14 cellular contexts compared by ENCODE assay signal in the genomic region with DNA sequence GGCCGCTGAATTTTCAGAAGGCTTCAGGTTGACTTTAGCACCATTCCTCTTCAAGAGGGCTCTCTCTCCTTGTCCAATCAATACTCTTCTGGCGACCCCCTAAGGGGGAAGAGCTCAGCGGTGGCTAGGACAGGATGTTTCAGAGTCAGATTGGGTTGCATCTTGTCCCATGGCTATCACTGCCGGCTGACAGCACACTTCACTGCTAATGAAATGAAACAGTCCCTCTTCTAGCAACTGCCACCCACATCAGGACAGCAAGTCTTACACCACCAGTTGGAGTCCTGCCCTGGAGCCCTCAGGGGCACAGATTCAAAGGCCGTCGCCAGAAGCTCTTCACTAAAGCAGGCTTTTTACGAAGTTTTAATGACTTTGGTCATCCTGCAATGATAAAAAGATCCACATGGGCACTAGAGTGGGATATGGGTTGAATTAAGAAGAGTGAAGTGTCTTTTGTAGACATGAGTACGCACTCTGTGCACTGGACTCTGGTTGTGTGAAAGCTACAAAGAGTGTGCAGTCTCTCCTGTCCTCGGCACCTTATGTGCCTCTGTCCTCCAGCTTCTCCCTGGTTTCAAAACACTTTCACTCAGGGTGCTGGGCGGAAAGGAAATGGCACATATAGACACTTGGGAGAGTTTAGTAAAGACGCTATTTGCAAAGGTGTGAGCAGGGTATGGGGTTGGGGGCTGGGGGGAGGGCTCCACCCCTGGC.
DNase-seq lines count a peak whose midpoint lies in the region; ATAC-seq and TF ChIP-seq lines count a peak whose summit lies in the region.
"Had no signal": no experiment of that assay in that cellular context is flagged by ENCODE, and none has a peak within 500 bp of the region (broad histone marks: within the 10 kb centered on the region; RNA-seq: fewer than 3 reads in every experiment).

No MANE protein-coding gene starts in this region.

- H3K27me3 ChIP-seq in RWPE2 (ENCODE audit: insufficient read depth, poor library complexity, severe bottlenecking) (no peaks in the 10 kb centered on the region), transverse colon (no peaks in the 10 kb centered on the region)
- H3K27me3 ChIP-seq: upper lobe of left lung had no signal

- DNase-seq in AG08395 (ENCODE audit: low spot score) = peak; percentile 20
- DNase-seq in RWPE2 (ENCODE audit: low spot score) = no peak
- DNase-seq in head of caudate nucleus = peak; percentile 46 to 93 (median 80)
- no peak for DNase-seq in NCI-H345 (lab: John Stamatoyannopoulos, UW)
- DNase-seq in NCI-H510A (lab: John Stamatoyannopoulos, UW) = no peak
- no peak for DNase-seq in NCI-H2171 (lab: John Stamatoyannopoulos, UW)
- DNase-seq in transverse colon = no peak
- DNase-seq: activated CD8-positive, alpha-beta T cell treated with anti-CD3 and anti-CD28 coated beads, Interleukin-2, amount 10 ng/mL, durations not matched to agents 7 days and 5 days; activated gamma-delta T cell treated with Interleukin-2 at 50 U/mL for 16 hours; NCI-H2081 treated with DMSO at 0.1 percent for 48 hours; upper lobe of left lung had no signal

- no peak for TF ChIP-seq POLR2A in transverse colon (IDR thresholded peaks at IDR 0.05)

- H3K4me3 ChIP-seq in RWPE2 (ENCODE audit: severe bottlenecking) (no peak overlapping the region), mesodermal cell (ENCODE audit: extremely low read depth, insufficient read depth, low read length, poor library complexity, severe bottlenecking) (no peak overlapping the region), transverse colon (no peak overlapping the region)
- H3K4me3 ChIP-seq: A549, upper lobe of left lung had no signal

- H3K9me3 ChIP-seq in RWPE2 (ENCODE audit: severe bottlenecking) (no peaks in the 10 kb centered on the region), mesodermal cell (ENCODE audit: control insufficient read depth, low read length) (peaks cover 21% of the 10 kb centered on the region), transverse colon (no peaks in the 10 kb centered on the region)

- intact Hi-C loops in head of caudate nucleus (cut with DNase I) = no loop called here
- intact Hi-C loops in transverse colon (cut with DNase I; ENCODE audit: low total_unique reads) = no loop called here

- WGBS in mesodermal cell (ENCODE audit: insufficient coverage in 2 of 2), 2 experiments = 77 to 82% methylated on average over 9 to 11 of the region's 11 CpGs
- 75 to 88% methylated on average over 5 to 11 of the region's 11 CpGs for WGBS in transverse colon (ENCODE audit: low coverage in 1 of 2), 2 donors

- no peaks in the 10 kb centered on the region for H3K36me3 ChIP-seq in RWPE2 (ENCODE audit: low read depth)
- H3K36me3 ChIP-seq in mesodermal cell (ENCODE audit: control insufficient read depth, insufficient read depth, low read length) = no peaks in the 10 kb centered on the region
- no peaks in the 10 kb centered on the region for H3K36me3 ChIP-seq in transverse colon
- H3K36me3 ChIP-seq: upper lobe of left lung had no signal

- H3K4me1 ChIP-seq in RWPE2 (ENCODE audit: insufficient read depth, poor library complexity, severe bottlenecking) = peaks cover 29% of the 10 kb centered on the region
- peaks cover 16% of the 10 kb centered on the region for H3K4me1 ChIP-seq in mesodermal cell (ENCODE audit: control insufficient read depth, insufficient read depth, low read length, poor library complexity, severe bottlenecking)
- peaks cover 0 to 7% (median under 1%) of the 10 kb centered on the region in 4 donors for H3K4me1 ChIP-seq in transverse colon

- no peak for TF ChIP-seq EP300 in transverse colon (IDR thresholded peaks at IDR 0.05; ENCODE audit: low read depth)

- TF ChIP-seq CTCF in RWPE2 (IDR thresholded peaks at IDR 0.05; ENCODE audit: poor library complexity, severe bottlenecking) (no peak), transverse colon (IDR thresholded peaks at IDR 0.05) (no peak)

- peak overlapping the region; percentile 40 for H3K27ac ChIP-seq in RWPE2 (ENCODE audit: poor library complexity, severe bottlenecking)
- H3K27ac ChIP-seq in mesodermal cell (ENCODE audit: low read depth, low read length, severe bottlenecking) = peak overlapping the region; percentile 54
- no peak overlapping the region for H3K27ac ChIP-seq in transverse colon
- H3K27ac ChIP-seq: HL-60, upper lobe of left lung had no signal

- ATAC-seq in RWPE2 (ENCODE audit: low read depth) = no peak
- ATAC-seq: A549; activated CD8-positive, alpha-beta T cell treated with anti-CD3 and anti-CD28 coated beads, Interleukin-2, amount 10 ng/mL, durations not matched to agents 7 days and 5 days had no signal

- in situ Hi-C loops in transverse colon (cut with MboI; ENCODE audit: low pct_ligation_motif_present in 1 of 4, low pct_unique_long_range_greater_than_20kb in 1 of 4, low sequenced_read_pairs in 3 of 4) = loop anchor here in 1 of 4 donors (25.0 kb wide), 2 partner anchors 395 to 670 kb away; no protein-coding TSS in a partner anchor

Comparison
In these comparisons a context has a peak if more than half of its experiments do, and no peak if none do; other contexts are left out.
1. DNase-seq: peak in AG08395 (single experiment) and head of caudate nucleus (42 of 42); none in RWPE2 (single experiment), NCI-H345 (single experiment), NCI-H510A (single experiment), NCI-H2171 (single experiment) and transverse colon (single experiment).
2. H3K27ac ChIP-seq: peak in RWPE2 (single experiment) and mesodermal cell (single experiment); none in transverse colon (0 of 4).